Comparison of ENCODE assay signal across 2 cellular contexts in genomic region chr1:112727716-112728115, GRCh38.
TF ChIP-seq lines count a peak whose summit lies in the region.

No MANE protein-coding gene starts in this region.

TF ChIP-seq in HepG2, 621 proteins besides CTCF, POLR2A, EP300 and RAD21:
- TF ChIP-seq MAFF (IDR thresholded peaks at IDR 0.05; ENCODE audit: low read depth, low read length) (no peak), ZNF747 (CRISPR knock-in tag; IDR thresholded peaks at IDR 0.05; ENCODE audit: borderline replicate concordance) (no peak), GRHL1 (CRISPR knock-in tag; conservative IDR thresholded peaks at IDR 0.05) (no peak), TP53 (CRISPR knock-in tag; conservative IDR thresholded peaks at IDR 0.05) (no peak), HOXA5 (CRISPR knock-in tag; IDR thresholded peaks at IDR 0.05) (no peak), ISX (CRISPR knock-in tag; conservative IDR thresholded peaks at IDR 0.05) (no peak), ARHGAP35 (CRISPR knock-in tag; IDR thresholded peaks at IDR 0.05; ENCODE audit: borderline replicate concordance) (no peak), ZNF451 (CRISPR knock-in tag; IDR thresholded peaks at IDR 0.05) (no peak), GFI1 (CRISPR knock-in tag; IDR thresholded peaks at IDR 0.05; ENCODE audit: borderline replicate concordance) (no peak), ZNF382 (CRISPR knock-in tag; IDR thresholded peaks at IDR 0.05; ENCODE audit: borderline replicate concordance) (no peak), HHEX (CRISPR knock-in tag; IDR thresholded peaks at IDR 0.05) (no peak), ZNF367 (CRISPR knock-in tag; IDR thresholded peaks at IDR 0.05; ENCODE audit: borderline replicate concordance) (no peak), MAFK (conservative IDR thresholded peaks at IDR 0.05 in 1 of 2, IDR thresholded peaks at IDR 0.05 in 1 of 2; ENCODE audit: low read length in 2 of 2) (no peak), ZNF570 (CRISPR knock-in tag; IDR thresholded peaks at IDR 0.05; ENCODE audit: borderline replicate concordance) (no peak), FOXC1 (CRISPR knock-in tag; IDR thresholded peaks at IDR 0.05; ENCODE audit: borderline replicate concordance) (no peak), LCORL (IDR thresholded peaks at IDR 0.05) (no peak), LCORL (CRISPR knock-in tag; IDR thresholded peaks at IDR 0.05) (no peak), NR2F6 (IDR thresholded peaks at IDR 0.05) (no peak), NR2F6 (CRISPR knock-in tag; IDR thresholded peaks at IDR 0.05) (no peak), ZNF562 (CRISPR knock-in tag; IDR thresholded peaks at IDR 0.05; ENCODE audit: borderline replicate concordance) (no peak), ZC3H4 (CRISPR knock-in tag; IDR thresholded peaks at IDR 0.05; ENCODE audit: borderline replicate concordance) (no peak)
- TF ChIP-seq, protein P1, sequence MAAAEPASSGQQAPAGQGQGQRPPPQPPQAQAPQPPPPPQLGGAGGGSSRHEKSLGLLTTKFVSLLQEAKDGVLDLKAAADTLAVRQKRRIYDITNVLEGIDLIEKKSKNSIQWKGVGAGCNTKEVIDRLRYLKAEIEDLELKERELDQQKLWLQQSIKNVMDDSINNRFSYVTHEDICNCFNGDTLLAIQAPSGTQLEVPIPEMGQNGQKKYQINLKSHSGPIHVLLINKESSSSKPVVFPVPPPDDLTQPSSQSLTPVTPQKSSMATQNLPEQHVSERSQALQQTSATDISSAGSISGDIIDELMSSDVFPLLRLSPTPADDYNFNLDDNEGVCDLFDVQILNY (CRISPR knock-in tag; conservative IDR thresholded peaks at IDR 0.05): no peak

TF ChIP-seq in GM12891, 5 proteins besides CTCF, POLR2A, EP300 and RAD21:
- TF ChIP-seq POLR2AphosphoS5 (IDR thresholded peaks at IDR 0.05; ENCODE audit: low read depth, low read length) (no peak), SPI1 (IDR thresholded peaks at IDR 0.05; ENCODE audit: low read depth, low read length) (no peak), PAX5 (IDR thresholded peaks at IDR 0.05; ENCODE audit: insufficient read depth, low read length, severe bottlenecking) (no peak), POU2F2 (IDR thresholded peaks at IDR 0.05; ENCODE audit: low read depth, low read length) (no peak), TAF1 (IDR thresholded peaks at IDR 0.05; ENCODE audit: low read depth, low read length) (no peak)
TF ChIP-seq in GM12891: peak in this region for 0.
